1 cellular context compared by ENCODE assay signal in the genomic region with DNA sequence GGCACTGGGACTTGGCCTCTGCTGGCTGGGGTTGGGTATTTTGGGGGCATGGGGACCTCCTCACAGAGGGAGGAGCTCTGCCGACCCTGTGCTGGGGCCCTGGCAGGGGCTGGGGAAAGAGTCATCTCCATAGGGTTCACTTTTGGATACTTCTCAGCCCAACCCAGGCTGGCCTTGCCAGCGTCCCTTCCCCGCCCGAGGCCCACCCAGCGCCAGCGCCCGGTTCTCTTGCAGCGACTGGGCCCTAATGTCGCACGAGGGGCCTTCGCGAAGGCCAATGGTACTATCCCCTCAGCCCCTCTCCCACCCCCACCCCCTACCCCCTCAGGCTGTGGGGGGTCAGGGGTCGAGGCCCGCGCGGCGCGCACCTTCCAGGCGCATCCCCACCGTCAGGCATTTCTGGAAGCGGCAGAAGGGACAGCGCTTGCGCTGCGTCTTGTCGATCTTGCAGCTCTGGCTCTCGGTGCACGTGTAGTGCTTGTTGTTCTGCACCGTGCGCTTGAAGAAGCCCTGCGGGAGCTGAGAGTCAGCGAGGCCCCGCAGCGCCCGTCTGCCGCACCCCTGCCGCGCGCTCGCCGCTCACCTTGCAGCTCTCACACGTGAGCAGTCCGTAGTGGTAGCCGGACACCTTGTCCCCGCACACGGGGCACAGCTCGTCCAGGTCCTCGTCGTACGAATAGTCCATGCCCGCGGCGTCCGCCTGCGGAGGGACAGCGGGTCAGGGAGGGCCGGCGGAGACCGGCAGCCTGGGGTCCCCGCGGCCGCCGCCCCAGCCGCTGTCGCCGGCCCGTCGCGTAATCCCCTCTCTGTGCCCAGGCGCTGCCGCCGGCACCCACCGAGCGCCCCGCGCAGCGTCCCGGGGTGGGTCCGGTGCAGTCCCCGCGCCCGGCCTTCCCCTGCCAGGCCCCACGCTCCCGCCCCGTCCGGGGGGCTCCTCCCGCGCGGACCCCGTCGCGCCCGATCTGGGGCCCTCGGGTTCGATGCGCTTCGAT.
TF ChIP-seq lines count a peak whose summit lies in the region.

No MANE protein-coding gene starts in this region.

TF ChIP-seq in K562, 482 proteins besides CTCF, POLR2A, EP300 and RAD21:
- TF ChIP-seq NR1H2 (CRISPR knock-in tag; IDR thresholded peaks at IDR 0.05) (no peak), MBD2 (IDR thresholded peaks at IDR 0.05; ENCODE audit: borderline replicate concordance, low read depth) (no peak), FUS (optimal IDR thresholded peaks at IDR 0.05; ENCODE audit: low read depth, low read length) (no peak), BHLHE40 (IDR thresholded peaks at IDR 0.05; ENCODE audit: low read length) (no peak), HCFC1 (IDR thresholded peaks at IDR 0.05; ENCODE audit: low read depth, low read length) (no peak)
- TF ChIP-seq, protein P1, sequence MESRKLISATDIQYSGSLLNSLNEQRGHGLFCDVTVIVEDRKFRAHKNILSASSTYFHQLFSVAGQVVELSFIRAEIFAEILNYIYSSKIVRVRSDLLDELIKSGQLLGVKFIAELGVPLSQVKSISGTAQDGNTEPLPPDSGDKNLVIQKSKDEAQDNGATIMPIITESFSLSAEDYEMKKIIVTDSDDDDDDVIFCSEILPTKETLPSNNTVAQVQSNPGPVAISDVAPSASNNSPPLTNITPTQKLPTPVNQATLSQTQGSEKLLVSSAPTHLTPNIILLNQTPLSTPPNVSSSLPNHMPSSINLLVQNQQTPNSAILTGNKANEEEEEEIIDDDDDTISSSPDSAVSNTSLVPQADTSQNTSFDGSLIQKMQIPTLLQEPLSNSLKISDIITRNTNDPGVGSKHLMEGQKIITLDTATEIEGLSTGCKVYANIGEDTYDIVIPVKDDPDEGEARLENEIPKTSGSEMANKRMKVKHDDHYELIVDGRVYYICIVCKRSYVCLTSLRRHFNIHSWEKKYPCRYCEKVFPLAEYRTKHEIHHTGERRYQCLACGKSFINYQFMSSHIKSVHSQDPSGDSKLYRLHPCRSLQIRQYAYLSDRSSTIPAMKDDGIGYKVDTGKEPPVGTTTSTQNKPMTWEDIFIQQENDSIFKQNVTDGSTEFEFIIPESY (CRISPR knock-in tag; IDR thresholded peaks at IDR 0.05): peak; percentile 61; the same call in 1 of the 2 replicates
- TF ChIP-seq, protein P2, sequence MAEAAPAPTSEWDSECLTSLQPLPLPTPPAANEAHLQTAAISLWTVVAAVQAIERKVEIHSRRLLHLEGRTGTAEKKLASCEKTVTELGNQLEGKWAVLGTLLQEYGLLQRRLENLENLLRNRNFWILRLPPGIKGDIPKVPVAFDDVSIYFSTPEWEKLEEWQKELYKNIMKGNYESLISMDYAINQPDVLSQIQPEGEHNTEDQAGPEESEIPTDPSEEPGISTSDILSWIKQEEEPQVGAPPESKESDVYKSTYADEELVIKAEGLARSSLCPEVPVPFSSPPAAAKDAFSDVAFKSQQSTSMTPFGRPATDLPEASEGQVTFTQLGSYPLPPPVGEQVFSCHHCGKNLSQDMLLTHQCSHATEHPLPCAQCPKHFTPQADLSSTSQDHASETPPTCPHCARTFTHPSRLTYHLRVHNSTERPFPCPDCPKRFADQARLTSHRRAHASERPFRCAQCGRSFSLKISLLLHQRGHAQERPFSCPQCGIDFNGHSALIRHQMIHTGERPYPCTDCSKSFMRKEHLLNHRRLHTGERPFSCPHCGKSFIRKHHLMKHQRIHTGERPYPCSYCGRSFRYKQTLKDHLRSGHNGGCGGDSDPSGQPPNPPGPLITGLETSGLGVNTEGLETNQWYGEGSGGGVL (CRISPR knock-in tag; IDR thresholded peaks at IDR 0.05): no peak
- TF ChIP-seq, protein P3, sequence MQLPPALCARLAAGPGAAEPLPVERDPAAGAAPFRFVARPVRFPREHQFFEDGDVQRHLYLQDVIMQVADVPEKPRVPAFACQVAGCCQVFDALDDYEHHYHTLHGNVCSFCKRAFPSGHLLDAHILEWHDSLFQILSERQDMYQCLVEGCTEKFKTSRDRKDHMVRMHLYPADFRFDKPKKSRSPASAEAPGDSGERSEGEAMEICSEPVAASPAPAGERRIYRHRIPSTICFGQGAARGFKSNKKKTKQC (CRISPR knock-in tag; IDR thresholded peaks at IDR 0.05): no peak
TF ChIP-seq in K562: peak in this region for 1.
